29 cellular contexts compared by ENCODE assay signal in the genomic region with DNA sequence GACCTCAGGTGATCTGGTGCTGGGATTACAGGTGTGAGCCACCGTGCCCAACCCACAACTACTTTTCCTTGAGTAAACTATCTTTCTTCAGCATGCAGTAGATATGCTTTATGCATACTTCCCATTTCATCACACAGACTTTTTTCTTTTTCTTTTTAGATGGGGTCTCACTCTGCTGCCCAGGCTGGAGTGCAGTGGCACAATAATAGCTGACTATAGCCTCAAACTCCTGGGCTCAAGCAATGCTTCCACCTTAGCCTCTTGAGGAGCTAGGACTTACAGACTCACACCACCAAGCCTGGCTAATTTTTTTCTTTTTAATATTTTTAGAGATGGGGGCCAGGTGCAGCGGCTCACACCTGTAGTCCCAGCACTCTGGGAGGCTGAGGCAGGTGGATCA.
"Had no signal": no experiment of that assay in that cellular context is flagged by ENCODE, and none has a peak within 500 bp of the region (broad histone marks: within the 10 kb centered on the region; RNA-seq: fewer than 3 reads in every experiment).

No MANE protein-coding gene starts in this region.

- H3K36me3 ChIP-seq: breast epithelium, ovary had no signal

- H3K4me1 ChIP-seq: breast epithelium had no signal

- H3K4me1 Mint-ChIP-seq: stimulated activated effector memory CD8-positive, alpha-beta T cell treated with anti-CD3 and anti-CD28 coated beads, Interleukin-12 subunit alpha, Interleukin-12 subunit beta, amount 100 ng/mL, for 72 hours had no signal

- H3K27me3 ChIP-seq: breast epithelium, esophagus squamous epithelium, hepatocyte, ovary, thyroid gland, upper lobe of right lung had no signal

- H3K4me3 Mint-ChIP-seq: activated CD4-positive, alpha-beta T cell treated with anti-CD3 and anti-CD28 coated beads for 36 hours; activated T-cell treated with anti-CD3 and anti-CD28 coated beads, Interleukin-2, amount 50 U/mL, for 4 hours; activated T-helper 17 cell treated with anti-CD3 and anti-CD28 coated beads, Interleukin-2, amount 50 U/mL, for 72 hours; natural killer cell treated with Interleukin-12 subunit alpha and Interleukin-12 subunit beta and Interleukin-15 and Interleukin-18, amount 100 ng/mL, for 72 hours; stimulated activated effector memory CD8-positive, alpha-beta T cell treated with anti-CD3 and anti-CD28 coated beads, Interleukin-12 subunit alpha, Interleukin-12 subunit beta, amount 100 ng/mL, for 72 hours; stimulated activated naive CD8-positive, alpha-beta T cell treated with anti-CD3 and anti-CD28 coated beads, Interleukin-15, Interleukin-2, amounts not matched to agents 100 ng/mL and 50 ng/mL, for 24 hours had no signal

- ATAC-seq: activated CD4-positive, alpha-beta T cell treated with anti-CD3 and anti-CD28 coated beads for 36 hours; activated T-cell treated with anti-CD3 and anti-CD28 coated beads, Interleukin-2, amount 50 U/mL, for 4 hours; activated T-helper 17 cell treated with anti-CD3 and anti-CD28 coated beads, Interleukin-2, amount 50 U/mL, for 72 hours; mucosa of descending colon; natural killer cell treated with Interleukin-12 subunit alpha and Interleukin-12 subunit beta and Interleukin-15 and Interleukin-18, amount 100 ng/mL, for 72 hours; sciatic nerve; stimulated activated effector memory CD8-positive, alpha-beta T cell treated with anti-CD3 and anti-CD28 coated beads, Interleukin-12 subunit alpha, Interleukin-12 subunit beta, amount 100 ng/mL, for 72 hours; upper lobe of right lung had no signal

- H3K9me3 ChIP-seq: breast epithelium, esophagus squamous epithelium, left ventricle myocardium inferior, mucosa of descending colon, ovary, thyroid gland, upper lobe of right lung had no signal

- DNase-seq: activated CD4-positive, alpha-beta T cell treated with anti-CD3 and anti-CD28 coated beads for 36 hours; activated gamma-delta T cell treated with Interleukin-2 at 50 U/mL for 16 hours; activated naive CD4-positive, alpha-beta T cell treated with anti-CD3 and anti-CD28 coated beads, Interleukin-2, amount 50 U/mL, for 16 hours; activated T-cell treated with anti-CD3 and anti-CD28 coated beads, Interleukin-2, amount 50 U/mL, for 4 hours; amygdala; central memory CD4-positive, alpha-beta T cell; dermis blood vessel endothelial cell; effector CD4-positive, alpha-beta T cell; esophagus squamous epithelium; islet precursor cell; left ventricle myocardium inferior; mucosa of descending colon; ovary; small intestine; stimulated activated CD4-positive, alpha-beta T cell treated with anti-CD3 and anti-CD28 coated beads, Interleukin-4, amount 100 ng/mL, for 24 hours; substantia nigra; T-helper 9 cell; thyroid gland; upper lobe of right lung had no signal

- H3K27me3 Mint-ChIP-seq: activated CD4-positive, alpha-beta T cell treated with anti-CD3 and anti-CD28 coated beads for 36 hours; activated T-helper 17 cell treated with anti-CD3 and anti-CD28 coated beads, Interleukin-2, amount 50 U/mL, for 72 hours; natural killer cell treated with Interleukin-12 subunit alpha and Interleukin-12 subunit beta and Interleukin-15 and Interleukin-18, amount 100 ng/mL, for 72 hours; progenitor cell of endocrine pancreas; stimulated activated naive CD8-positive, alpha-beta T cell treated with anti-CD3 and anti-CD28 coated beads, Interleukin-15, Interleukin-2, amounts not matched to agents 100 ng/mL and 50 ng/mL, for 24 hours had no signal

- FAIRE-seq: frontal cortex, small intestine had no signal

- H3K9me3 Mint-ChIP-seq: activated T-cell treated with anti-CD3 and anti-CD28 coated beads, Interleukin-2, amount 50 U/mL, for 4 hours; activated T-helper 17 cell treated with anti-CD3 and anti-CD28 coated beads, Interleukin-2, amount 50 U/mL, for 72 hours; natural killer cell treated with Interleukin-12 subunit alpha and Interleukin-12 subunit beta and Interleukin-15 and Interleukin-18, amount 100 ng/mL, for 72 hours; stimulated activated effector memory CD8-positive, alpha-beta T cell treated with anti-CD3 and anti-CD28 coated beads, Interleukin-12 subunit alpha, Interleukin-12 subunit beta, amount 100 ng/mL, for 72 hours; stimulated activated naive CD8-positive, alpha-beta T cell treated with anti-CD3 and anti-CD28 coated beads, Interleukin-15, Interleukin-2, amounts not matched to agents 100 ng/mL and 50 ng/mL, for 24 hours had no signal

- H3K27ac Mint-ChIP-seq: activated T-helper 17 cell treated with anti-CD3 and anti-CD28 coated beads, Interleukin-2, amount 50 U/mL, for 72 hours; natural killer cell treated with Interleukin-12 subunit alpha and Interleukin-12 subunit beta and Interleukin-15 and Interleukin-18, amount 100 ng/mL, for 72 hours; progenitor cell of endocrine pancreas; stimulated activated effector memory CD8-positive, alpha-beta T cell treated with anti-CD3 and anti-CD28 coated beads, Interleukin-12 subunit alpha, Interleukin-12 subunit beta, amount 100 ng/mL, for 72 hours; stimulated activated naive CD8-positive, alpha-beta T cell treated with anti-CD3 and anti-CD28 coated beads, Interleukin-15, Interleukin-2, amounts not matched to agents 100 ng/mL and 50 ng/mL, for 24 hours had no signal

- H3K27ac ChIP-seq: breast epithelium, esophagus squamous epithelium, hepatocyte, left ventricle myocardium inferior, ovary, thyroid gland, upper lobe of right lung had no signal

- H3K4me3 ChIP-seq: breast epithelium, esophagus squamous epithelium, hepatocyte, left ventricle myocardium inferior, lung, mucosa of descending colon, ovary, thyroid gland, upper lobe of right lung had no signal
